In the genomic region with DNA sequence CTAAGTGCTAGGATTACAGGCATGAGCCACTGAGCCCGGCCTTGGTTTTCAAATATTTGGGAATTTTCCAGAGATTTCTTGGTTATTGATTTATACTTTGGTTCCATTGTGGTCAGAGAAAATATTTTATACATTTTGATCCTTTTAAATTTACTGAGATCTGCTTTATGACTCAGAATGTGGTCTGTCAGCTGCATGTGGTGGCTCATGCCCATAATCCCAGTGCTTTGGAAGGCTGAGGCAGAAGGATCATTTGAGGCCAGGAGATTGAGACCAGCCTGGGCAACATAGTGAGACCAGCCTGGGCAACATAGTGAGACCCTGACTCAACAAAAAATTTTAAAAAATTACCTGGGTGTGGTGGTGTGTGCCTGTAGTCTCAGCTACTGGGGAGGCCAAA, we compare ENCODE assay signal across 25 cellular contexts. TPM values are rescaled to one million over a fixed set of nuclear protein-coding genes. Genes with fewer than 3 reads are reported as not detected.
DNase-seq lines count a peak whose midpoint lies in the region; FAIRE-seq and TF ChIP-seq lines count a peak whose summit lies in the region.
"Had no signal": no experiment of that assay in that cellular context is flagged by ENCODE, and none has a peak within 500 bp of the region (broad histone marks: within the 10 kb centered on the region; RNA-seq: fewer than 3 reads in every experiment).

No MANE protein-coding gene starts in this region.

- no peaks in the 10 kb centered on the region for H3K4me1 ChIP-seq in prostate gland (replicated peaks)
- H3K4me1 ChIP-seq: BE2C, breast epithelium, testis had no signal

- DNase-seq in HCEC 1CT (peak; percentile 83), RPMI7951 (ENCODE audit: low read depth) (peak; percentile 13), fibroblast of mammary gland (ENCODE audit: low read depth) (peak; percentile 76), urothelium cell line (ENCODE audit: low spot score) (peak; percentile 44), prostate gland (ENCODE audit: low spot score) (no peak), COLO668 (lab: John Stamatoyannopoulos, UW; ENCODE audit: unreplicated experiment) (no peak)
- DNase-seq in stimulated activated CD4-positive, alpha-beta T cell treated with anti-CD3 and anti-CD28 coated beads, Interleukin-4, amount 100 ng/mL, for 1 hour: no peak
- DNase-seq: activated CD8-positive, alpha-beta memory T cell treated with anti-CD3 and anti-CD28 coated beads, Interleukin-2, amount 50 U/mL, for 4 hours; activated naive CD8-positive, alpha-beta T cell treated with anti-CD3 and anti-CD28 coated beads for 36 hours; BE2C; DND-41; MV-4-11; NCI-H1694; NCI-H2171 treated with DMSO at 0.1 percent for 48 hours; NCI-H526; stimulated activated CD4-positive, alpha-beta T cell treated with anti-CD3 and anti-CD28 coated beads, Interleukin-1b, Interleukin-23, amount 100 ng/mL, for 48 hours; testis; WERI-Rb-1 had no signal

- intact Hi-C loops in prostate gland (cut with DNase I): no loop called here

- H3K36me3 ChIP-seq in prostate gland: no peaks in the 10 kb centered on the region
- H3K36me3 ChIP-seq: BE2C, breast epithelium, WERI-Rb-1 had no signal

- no peaks in the 10 kb centered on the region for H3K27me3 ChIP-seq in prostate gland (replicated peaks; ENCODE audit: insufficient read depth)
- H3K27me3 ChIP-seq: BE2C, breast epithelium, hepatocyte, testis had no signal

- no peak overlapping the region for H3K27ac ChIP-seq in prostate gland
- H3K27ac ChIP-seq: breast epithelium, hepatocyte, HL-60, RWPE1, skin epidermis, testis, WERI-Rb-1 had no signal

- no peak for TF ChIP-seq CTCF in fibroblast of mammary gland (conservative IDR thresholded peaks at IDR 0.05; ENCODE audit: control insufficient read depth, insufficient read depth, low read depth, low read length)
- no peak for TF ChIP-seq CTCF in prostate gland (IDR thresholded peaks at IDR 0.05)

- 89% methylated on average over 1 of the region's 1 CpG for WGBS in prostate gland

- no peak for FAIRE-seq in urothelium cell line (lab: Jason Lieb, UNC)
- FAIRE-seq: GM19239 had no signal

- H3K4me3 ChIP-seq in fibroblast of mammary gland (ENCODE audit: control insufficient read depth, low read depth, low read length) (no peak overlapping the region), prostate gland (no peak overlapping the region)
- H3K4me3 ChIP-seq: breast epithelium, GM23338, hepatocyte, skin epidermis, testis had no signal

- no peak for TF ChIP-seq POLR2A in prostate gland (IDR thresholded peaks at IDR 0.05)

- H3K9me3 ChIP-seq in prostate gland: no peaks in the 10 kb centered on the region
- H3K9me3 ChIP-seq: BE2C, breast epithelium, testis had no signal

RNA-seq across cellular contexts. Expression of a gene that starts 49.8 kb away (rescaled TPM):
- total RNA-seq in RPMI7951 (2014; rRNA removed; shearing (Covaris generic)): 2.3 and 2.4 TPM in 2 replicates
- 10 to 100 TPM in 1 of 2 donors, 1 to 10 TPM in 1; 9.6 to 10.1 TPM for total RNA-seq in prostate gland

Comparison
In these comparisons a context has a peak if more than half of its experiments do, and no peak if none do; other contexts are left out.
1. DNase-seq: peak in HCEC 1CT (single experiment), RPMI7951 (single experiment), fibroblast of mammary gland (single experiment) and urothelium cell line (single experiment); none in prostate gland (single experiment), stimulated activated CD4-positive, alpha-beta T cell treated with anti-CD3 and anti-CD28 coated beads, Interleukin-4, amount 100 ng/mL, for 1 hour (single experiment) and COLO668 (single experiment).